In the genomic region with DNA sequence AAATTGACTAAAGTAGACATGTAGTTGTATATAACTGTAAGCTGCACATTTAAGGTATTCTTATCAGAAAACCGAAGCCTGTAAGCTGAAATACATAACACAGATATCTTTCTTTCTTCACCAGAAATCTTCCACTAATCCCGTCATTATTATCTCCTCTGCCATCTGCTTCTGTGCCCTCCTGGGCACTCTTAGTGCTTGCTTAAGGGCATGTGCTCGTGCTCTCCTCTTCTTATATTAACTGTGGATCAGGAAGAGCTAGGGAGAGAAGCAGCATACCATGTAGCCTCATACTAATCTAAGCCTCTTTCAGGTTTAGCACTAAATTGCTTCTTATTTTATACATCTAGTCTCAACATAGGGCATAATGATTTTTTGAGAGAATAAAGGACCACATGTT, we compare ENCODE assay signal across 20 cellular contexts.
DNase-seq lines count a peak whose midpoint lies in the region; ATAC-seq and TF ChIP-seq lines count a peak whose summit lies in the region.
"Had no signal": no experiment of that assay in that cellular context is flagged by ENCODE, and none has a peak within 500 bp of the region (broad histone marks: within the 10 kb centered on the region; RNA-seq: fewer than 3 reads in every experiment).

No MANE protein-coding gene starts in this region.

- no peak overlapping the region for H3K4me2 ChIP-seq in mesendoderm (ENCODE audit: low read length)

- H3K27me3 ChIP-seq in CD4-positive, alpha-beta memory T cell (ENCODE audit: insufficient read depth, low read length) = no peaks in the 10 kb centered on the region
- no peaks in the 10 kb centered on the region for H3K27me3 ChIP-seq in mesendoderm (ENCODE audit: insufficient read depth, low read length, poor library complexity)
- H3K27me3 ChIP-seq in ovary = no peaks in the 10 kb centered on the region

- H3K4me3 ChIP-seq in CD4-positive, alpha-beta memory T cell (ENCODE audit: low read length in 2 of 2) = no peak overlapping the region
- H3K4me3 ChIP-seq in mesendoderm (ENCODE audit: low read length) (no peak overlapping the region), ovary (no peak overlapping the region)

- no peak for TF ChIP-seq POLR2A in ovary (IDR thresholded peaks at IDR 0.05)
- no peak for TF ChIP-seq POLR2A in GM18505 (IDR thresholded peaks at IDR 0.05; ENCODE audit: borderline replicate concordance, extremely low read depth, insufficient read depth, insufficient read length)

- peak overlapping the region; percentile 76 for H3K27ac Mint-ChIP-seq in activated CD4-positive, alpha-beta T cell treated with anti-CD3 and anti-CD28 coated beads, Interleukin-2, amount 10 ng/mL, durations not matched to agents 24 days and 14 days
- H3K27ac Mint-ChIP-seq in CD4-positive, alpha-beta memory T cell = peak overlapping the region; percentile 92 to 97 (median 96)
- H3K27ac Mint-ChIP-seq in T-helper 17 cell = peak overlapping the region; percentile 59
- H3K27ac Mint-ChIP-seq: stimulated activated naive B cell treated with anti-CD40 and anti-IgM and Interleukin-4, amounts not matched to agents 10 μg/mL and 1 μg/mL and 100 μg/mL, for 72 hours had no signal

- peak overlapping the region; percentile 22 for H3K4me3 Mint-ChIP-seq in activated CD4-positive, alpha-beta T cell treated with anti-CD3 and anti-CD28 coated beads, Interleukin-2, amount 10 ng/mL, durations not matched to agents 24 days and 14 days
- peak overlapping the region; percentile 36 to 91 (median 88) for H3K4me3 Mint-ChIP-seq in CD4-positive, alpha-beta memory T cell
- H3K4me3 Mint-ChIP-seq in T-helper 17 cell = no peak overlapping the region
- H3K4me3 Mint-ChIP-seq: stimulated activated naive B cell treated with anti-CD40 and anti-IgM and Interleukin-4, amounts not matched to agents 10 μg/mL and 1 μg/mL and 100 μg/mL, for 72 hours had no signal

- TF ChIP-seq CTCF in ovary (IDR thresholded peaks at IDR 0.05) = no peak

- intact Hi-C loops in activated CD4-positive, alpha-beta T cell treated with anti-CD3 and anti-CD28 coated beads, Interleukin-2, amount 10 ng/mL, durations not matched to agents 24 days and 14 days (cut with micrococcal nuclease) = loop anchor here (5.0 kb wide), 1 partner anchor 39 kb away; no protein-coding TSS in a partner anchor
- intact Hi-C loops in CD4-positive, alpha-beta memory T cell (cut with micrococcal nuclease) = loop anchor here (1.0 to 5.0 kb wide), 2 partner anchors 39 to 60 kb away; no protein-coding TSS in a partner anchor
- intact Hi-C loops in ovary (cut with DNase I) = no loop called here

- no peaks in the 10 kb centered on the region for H3K27me3 Mint-ChIP-seq in activated CD4-positive, alpha-beta T cell treated with anti-CD3 and anti-CD28 coated beads, Interleukin-2, amount 10 ng/mL, durations not matched to agents 24 days and 14 days
- no peaks in the 10 kb centered on the region for H3K27me3 Mint-ChIP-seq in CD4-positive, alpha-beta memory T cell
- H3K27me3 Mint-ChIP-seq in T-helper 17 cell = no peaks in the 10 kb centered on the region
- H3K27me3 Mint-ChIP-seq: memory B cell; stimulated activated naive B cell treated with anti-CD40 and anti-IgM and Interleukin-4, amounts not matched to agents 10 μg/mL and 1 μg/mL and 100 μg/mL, for 72 hours had no signal

- no peak overlapping the region for H3K4ac ChIP-seq in mesendoderm (ENCODE audit: low read depth, low read length)

- TF ChIP-seq EP300 in ovary (IDR thresholded peaks at IDR 0.05) = no peak

- ATAC-seq in T-helper 17 cell = no peak
- ATAC-seq in GM18505 (IDR thresholded peaks at IDR 0.05; ENCODE audit: unreplicated experiment) = no peak
- ATAC-seq: WTC11 had no signal

- no peaks in the 10 kb centered on the region for H3K79me1 ChIP-seq in mesendoderm (ENCODE audit: low read length)

- H2BK120ac ChIP-seq in mesendoderm (ENCODE audit: low read depth, low read length) = no peak overlapping the region

- H3K56ac ChIP-seq in mesendoderm (ENCODE audit: low read length) = no peak overlapping the region

- POLR2A ChIA-PET in CD4-positive, alpha-beta memory T cell (lab: Charles Lee; ENCODE audit: partially characterized antibody) = interaction anchor here (0.8 to 2.7 kb wide), 9 partner anchors 9 to 612 kb away, joined by 3 to 26 read pairs (median 4); partner anchors contain the start of genes CLDND1 and CRYBG3

- no CpG with 5 or more reads among the region's 3 CpGs for WGBS in mesendoderm (ENCODE audit: extremely low coverage, insufficient coverage, low lambda C conversion rate)
- 64 to 78% (median 71%) methylated on average over 3 of the region's 3 CpGs for WGBS in ovary, 3 donors

- H3K9me3 ChIP-seq in CD4-positive, alpha-beta memory T cell (ENCODE audit: control insufficient read depth in 1 of 2, low read length in 2 of 2) = no peaks in the 10 kb centered on the region
- H3K9me3 ChIP-seq in T-helper 17 cell (ENCODE audit: control insufficient read depth, low read length, poor library complexity, severe bottlenecking) (no peaks in the 10 kb centered on the region), ovary (no peaks in the 10 kb centered on the region)
- H3K9me3 ChIP-seq: A549 had no signal

- no peak overlapping the region for H4K8ac ChIP-seq in mesendoderm (ENCODE audit: low read depth, low read length)

- no peak overlapping the region for H2AK5ac ChIP-seq in mesendoderm (ENCODE audit: low read length)

- H3K36me3 Mint-ChIP-seq in activated CD4-positive, alpha-beta T cell treated with anti-CD3 and anti-CD28 coated beads, Interleukin-2, amount 10 ng/mL, durations not matched to agents 24 days and 14 days (ENCODE audit: low read depth) = peaks cover 40% of the 10 kb centered on the region
- H3K36me3 Mint-ChIP-seq in CD4-positive, alpha-beta memory T cell = peaks cover 7 to 33% of the 10 kb centered on the region in 2 donors
- no peaks in the 10 kb centered on the region for H3K36me3 Mint-ChIP-seq in T-helper 17 cell (ENCODE audit: low read depth)
- H3K36me3 Mint-ChIP-seq: memory B cell had no signal

- H3K36me3 ChIP-seq in CD4-positive, alpha-beta memory T cell (ENCODE audit: insufficient read depth, low read length) = no peaks in the 10 kb centered on the region
- H3K36me3 ChIP-seq in mesendoderm (ENCODE audit: control insufficient read depth, insufficient read depth, low read length) = no peaks in the 10 kb centered on the region
- no peaks in the 10 kb centered on the region for H3K36me3 ChIP-seq in ovary

- H2BK15ac ChIP-seq in mesendoderm (replicated peaks; ENCODE audit: low read depth) = no peak overlapping the region

- H3K9me3 Mint-ChIP-seq in activated CD4-positive, alpha-beta T cell treated with anti-CD3 and anti-CD28 coated beads, Interleukin-2, amount 10 ng/mL, durations not matched to agents 24 days and 14 days = peaks cover 3% of the 10 kb centered on the region
- peaks cover 0 to 17% (median 8%) of the 10 kb centered on the region in 8 donors for H3K9me3 Mint-ChIP-seq in CD4-positive, alpha-beta memory T cell
- H3K9me3 Mint-ChIP-seq: memory B cell had no signal

- peaks cover 45% of the 10 kb centered on the region for H3K4me1 ChIP-seq in CD4-positive, alpha-beta memory T cell (ENCODE audit: insufficient read depth, low read length)
- no peaks in the 10 kb centered on the region for H3K4me1 ChIP-seq in mesendoderm (ENCODE audit: control insufficient read depth, low read depth, low read length)
- H3K4me1 ChIP-seq in ovary (ENCODE audit: insufficient read depth) = no peaks in the 10 kb centered on the region

- peak overlapping the region; percentile 30 for H3K18ac ChIP-seq in mesendoderm (ENCODE audit: low read length)

- CTCF ChIA-PET in CD4-positive, alpha-beta memory T cell (lab: Charles Lee; ENCODE audit: partially characterized antibody) = interaction anchor here (1.0 to 2.1 kb wide), 3 partner anchors 32 to 110 kb away, joined by 3 to 8 read pairs (median 3); partner anchors contain the start of gene CRYBG3

- no peak overlapping the region for H2BK5ac ChIP-seq in mesendoderm (ENCODE audit: low read length)

- no peak overlapping the region for H3K23ac ChIP-seq in mesendoderm (ENCODE audit: low read length)

- H3K9ac ChIP-seq in mesendoderm (ENCODE audit: low read length) = no peak overlapping the region

- peaks cover 16% of the 10 kb centered on the region for H3K4me1 Mint-ChIP-seq in activated CD4-positive, alpha-beta T cell treated with anti-CD3 and anti-CD28 coated beads, Interleukin-2, amount 10 ng/mL, durations not matched to agents 24 days and 14 days
- peaks cover 27 to 42% (median 34%) of the 10 kb centered on the region in 4 donors for H3K4me1 Mint-ChIP-seq in CD4-positive, alpha-beta memory T cell
- peaks cover 26% of the 10 kb centered on the region for H3K4me1 Mint-ChIP-seq in T-helper 17 cell

- DNase-seq in activated CD4-positive, alpha-beta T cell treated with anti-CD3 and anti-CD28 coated beads, Interleukin-2, amount 10 ng/mL, durations not matched to agents 24 days and 14 days = no peak
- no peak for DNase-seq in activated CD4-positive, alpha-beta T cell treated with anti-CD3 and anti-CD28 coated beads for 1 hour
- DNase-seq in CD4-positive, alpha-beta memory T cell = no peak
- DNase-seq in T-helper 17 cell = no peak
- no peak for DNase-seq in mesendoderm
- DNase-seq in ovary = no peak
- no peak for DNase-seq in NCI-H1048 (lab: John Stamatoyannopoulos, UW)
- DNase-seq: activated CD8-positive, alpha-beta memory T cell treated with anti-CD3 and anti-CD28 coated beads, Interleukin-2, amount 50 U/mL, for 4 hours; head of caudate nucleus; islet precursor cell; NCI-H187 treated with DMSO at 0.1 percent for 48 hours; NCI-H446; NK-92 treated with Interleukin-12 subunit alpha and Interleukin-12 subunit beta, amount 100 ng/mL, for 24 hours; stimulated activated naive B cell treated with anti-CD40 and anti-IgM and Interleukin-4, amounts not matched to agents 10 μg/mL and 1 μg/mL and 100 μg/mL, for 72 hours; SW 1271 had no signal

- no peaks in the 10 kb centered on the region for H3K79me2 ChIP-seq in mesendoderm (ENCODE audit: control insufficient read depth, insufficient read depth, low read length)

- H4K5ac ChIP-seq in mesendoderm (ENCODE audit: low read length) = no peak overlapping the region

- peak overlapping the region; percentile 34 for H3K27ac ChIP-seq in CD4-positive, alpha-beta memory T cell (ENCODE audit: low read depth, low read length)
- no peak overlapping the region for H3K27ac ChIP-seq in mesendoderm (ENCODE audit: low read depth, low read length)
- no peak overlapping the region for H3K27ac ChIP-seq in ovary
- H3K27ac ChIP-seq: RWPE1 had no signal

Comparison
In these comparisons a context has a peak if more than half of its experiments do, and no peak if none do; other contexts are left out.
1. intact Hi-C loops: an anchor here in activated CD4-positive, alpha-beta T cell treated with anti-CD3 and anti-CD28 coated beads, Interleukin-2, amount 10 ng/mL, durations not matched to agents 24 days and 14 days (5.0 kb wide) and CD4-positive, alpha-beta memory T cell (1.0 to 5.0 kb wide); none called in ovary.